ENCODE assay signal across 34 cellular contexts in the genomic region with DNA sequence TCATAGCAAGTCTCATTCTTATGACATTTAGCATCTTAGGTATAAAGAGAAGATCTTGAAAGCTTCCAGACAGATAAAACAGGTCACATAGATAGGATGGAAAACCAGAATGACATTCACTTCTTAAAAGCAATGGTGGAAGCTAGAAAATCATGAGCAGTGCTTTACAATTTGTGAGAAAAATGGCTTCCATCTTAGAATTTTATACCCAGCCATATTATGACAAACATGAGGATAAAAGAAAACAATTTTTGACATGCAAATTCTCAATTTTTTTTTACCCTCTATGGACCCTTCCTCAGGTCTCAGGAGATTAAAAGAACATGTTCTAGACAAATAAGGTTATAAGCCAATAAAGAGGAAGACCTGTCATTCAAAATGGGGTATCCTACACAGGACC. TPM values are rescaled to one million over a fixed set of nuclear protein-coding genes. Genes with fewer than 3 reads are reported as not detected.
"Had no signal": no experiment of that assay in that cellular context is flagged by ENCODE, and none has a peak within 500 bp of the region (broad histone marks: within the 10 kb centered on the region; RNA-seq: fewer than 3 reads in every experiment).

No MANE protein-coding gene starts in this region.

- H3K4me3 ChIP-seq: ascending aorta, cardiac muscle cell had no signal

- ATAC-seq: activated CD4-positive, alpha-beta T cell treated with anti-CD3 and anti-CD28 coated beads for 36 hours; activated CD4-positive, CD25-positive, alpha-beta regulatory T cell treated with anti-CD3 and anti-CD28 coated beads, Interleukin-2, amount 50 U/mL, for 24 hours; activated CD8-positive, alpha-beta memory T cell treated with anti-CD3 and anti-CD28 coated beads, Interleukin-2, amount 10 ng/mL, durations not matched to agents 7 days and 5 days; activated CD8-positive, alpha-beta T cell treated with anti-CD3 and anti-CD28 coated beads, Interleukin-2, amount 10 ng/mL, durations not matched to agents 7 days and 5 days; activated naive CD8-positive, alpha-beta T cell treated with anti-CD3 and anti-CD28 coated beads, Interleukin-2, amount 50 U/mL, for 24 hours; WTC11 had no signal

- H3K27me3 ChIP-seq: ascending aorta had no signal

- H3K36me3 ChIP-seq: ascending aorta, cardiac muscle cell, WERI-Rb-1 had no signal

- H3K27ac ChIP-seq: ascending aorta, cardiac muscle cell, WERI-Rb-1 had no signal

- FAIRE-seq: bronchial epithelial cell, TTC549 had no signal

- H3K4me1 ChIP-seq: ascending aorta had no signal

- H3K9me3 ChIP-seq: ascending aorta had no signal

- DNase-seq: activated CD4-positive, alpha-beta memory T cell treated with anti-CD3 and anti-CD28 coated beads, Interleukin-2, amount 10 ng/mL, durations not matched to agents 7 days and 5 days; activated CD4-positive, alpha-beta T cell treated with anti-CD3 and anti-CD28 coated beads for 1 hour; activated CD4-positive, alpha-beta T cell treated with anti-CD3 and anti-CD28 coated beads for 36 hours; activated CD4-positive, alpha-beta T cell treated with anti-CD3 and anti-CD28 coated beads for 48 hours; activated CD4-positive, alpha-beta T cell treated with anti-CD3 and anti-CD28 coated beads, Interleukin-2, amount 10 ng/mL, durations not matched to agents 7 days and 5 days; activated CD4-positive, alpha-beta T cell treated with anti-CD3 and anti-CD28 coated beads, Interleukin-2, amount 50 U/mL, for 48 hours; activated CD4-positive, CD25-positive, alpha-beta regulatory T cell; activated CD8-positive, alpha-beta memory T cell treated with anti-CD3 and anti-CD28 coated beads for 24 hours; activated CD8-positive, alpha-beta memory T cell treated with anti-CD3 and anti-CD28 coated beads, Interleukin-2, amount 10 ng/mL, durations not matched to agents 7 days and 5 days; activated CD8-positive, alpha-beta memory T cell treated with anti-CD3 and anti-CD28 coated beads, Interleukin-2, amount 50 U/mL, for 48 hours; activated CD8-positive, alpha-beta T cell treated with anti-CD3 and anti-CD28 coated beads, Interleukin-2, amount 10 ng/mL, durations not matched to agents 7 days and 5 days; activated effector memory CD4-positive, alpha-beta T cell treated with Interleukin-2 at 50 U/mL for 16 hours; activated gamma-delta T cell; activated naive CD4-positive, alpha-beta T cell treated with anti-CD3 and anti-CD28 coated beads, Interleukin-2, amount 10 ng/mL, durations not matched to agents 7 days and 5 days; activated naive CD4-positive, alpha-beta T cell treated with Interleukin-2 at 50 U/mL for 16 hours; activated naive CD8-positive, alpha-beta T cell treated with anti-CD3 and anti-CD28 coated beads, Interleukin-2, amount 10 ng/mL, durations not matched to agents 7 days and 5 days; activated naive CD8-positive, alpha-beta T cell treated with anti-CD3 and anti-CD28 coated beads, Interleukin-2, amount 50 U/mL, for 24 hours; activated T-cell treated with anti-CD3 and anti-CD28 coated beads, Interleukin-2, amount 50 U/mL, for 24 hours; activated T-cell treated with anti-CD3 and anti-CD28 coated beads, Interleukin-2, amount 50 U/mL, for 48 hours; amygdala; anterior cingulate cortex; caudate nucleus; cerebellar nuclear complex; T-helper 1 cell; T-helper 2 cell; T-helper 9 cell; WERI-Rb-1 had no signal

RNA-seq across cellular contexts. Expression of a gene that starts 7.1 kb away (rescaled TPM):
- total RNA-seq: activated CD4-positive, alpha-beta memory T cell treated with anti-CD3 and anti-CD28 coated beads, Interleukin-2, amount 10 ng/mL, durations not matched to agents 7 days and 5 days; activated CD4-positive, alpha-beta T cell treated with anti-CD3 and anti-CD28 coated beads for 36 hours; activated CD4-positive, alpha-beta T cell treated with anti-CD3 and anti-CD28 coated beads, Interleukin-2, amount 10 ng/mL, durations not matched to agents 7 days and 5 days; activated CD8-positive, alpha-beta memory T cell treated with anti-CD3 and anti-CD28 coated beads, Interleukin-2, amount 10 ng/mL, durations not matched to agents 7 days and 5 days; activated CD8-positive, alpha-beta T cell treated with anti-CD3 and anti-CD28 coated beads, Interleukin-2, amount 10 ng/mL, durations not matched to agents 7 days and 5 days; activated naive CD8-positive, alpha-beta T cell treated with anti-CD3 and anti-CD28 coated beads, Interleukin-2, amount 10 ng/mL, durations not matched to agents 7 days and 5 days; activated T-helper 2 cell treated with anti-CD3 and anti-CD28 coated beads, Interferon-gamma antibody, Interleukin-2, Interleukin-4, amounts not matched to agents 10 μg/mL and 5 μg/mL and 100 μg/mL, durations not matched to agents 14 hours and 24 hours and 36 hours; ascending aorta; bronchial epithelial cell; cardiac muscle cell; WTC11 had no signal
- polyA plus RNA-seq: cardiac muscle cell had no signal
